ENCODE assay signal across 8 cellular contexts in genomic region chr11:46121328-46121723, GRCh38. TPM values are rescaled to one million over a fixed set of nuclear protein-coding genes. Genes with fewer than 3 reads are reported as not detected.
A peak's percentile ranks its signal among the peaks of the same experiment; 100 is the strongest.
DNase-seq lines count a peak whose midpoint lies in the region; ATAC-seq and TF ChIP-seq lines count a peak whose summit lies in the region.

TSS of gene PHF21A (minus strand) at chr11:46121454. CDS start at chr11:46084219, 37,235 bp downstream.

- peaks cover 38% of the 10 kb centered on the region for H3K79me2 ChIP-seq in SU-DHL-6 (ENCODE audit: insufficient read depth, low read length)

- H3K27me3 ChIP-seq in GM06990 (replicated peaks; ENCODE audit: control insufficient read depth, insufficient read depth, low read length) (no peaks in the 10 kb centered on the region), SU-DHL-6 (ENCODE audit: low read length) (no peaks in the 10 kb centered on the region)

- peaks cover 18% of the 10 kb centered on the region for H3F3A ChIP-seq in SU-DHL-6 (ENCODE audit: insufficient read depth)

- peaks cover 24% of the 10 kb centered on the region for H3K4me1 Mint-ChIP-seq in activated naive CD8-positive, alpha-beta T cell treated with anti-CD3 and anti-CD28 coated beads, Interleukin-2, amount 10 ng/mL, durations not matched to agents 7 days and 5 days

- H2AFZ ChIP-seq in SU-DHL-6 (ENCODE audit: low read depth, low read length, severe bottlenecking), result peak within 1 kb of the TSS; percentile 92

- no peak for TF ChIP-seq CTCF in GM06990 (IDR thresholded peaks at IDR 0.05; ENCODE audit: insufficient read depth, low read length, poor library complexity, severe bottlenecking)
- no peak for TF ChIP-seq CTCF in HFF-Myc (IDR thresholded peaks at IDR 0.05; ENCODE audit: low read depth, low read length, missing control alignments)
- no peak for TF ChIP-seq CTCF in SU-DHL-6 (IDR thresholded peaks at IDR 0.05; ENCODE audit: insufficient read depth, low read length, poor library complexity, severe bottlenecking)

- DNase-seq in GM06990 (ENCODE audit: extremely low read depth, insufficient read length), result peak; percentile 95
- DNase-seq in HFF-Myc (ENCODE audit: extremely low read depth, low read depth), result peak; percentile 76
- peak; percentile 78 for DNase-seq in NCI-H1048 (lab: John Stamatoyannopoulos, UW)
- peak; percentile 95 for DNase-seq in activated naive CD8-positive, alpha-beta T cell treated with anti-CD3 and anti-CD28 coated beads, Interleukin-2, amount 10 ng/mL, durations not matched to agents 7 days and 5 days
- DNase-seq in cardiac septum (ENCODE audit: low spot score), result peak; percentile 94
- DNase-seq in posterior cingulate gyrus, result peak; percentile 77 to 97 (median 86)
- DNase-seq in ureter (ENCODE audit: low spot score), result peak; percentile 92

- no peaks in the 10 kb centered on the region for H3K9me2 ChIP-seq in SU-DHL-6 (replicated peaks; ENCODE audit: insufficient read depth, low read length)

- peak within 1 kb of the TSS; percentile 88 for H3K27ac Mint-ChIP-seq in activated naive CD8-positive, alpha-beta T cell treated with anti-CD3 and anti-CD28 coated beads, Interleukin-2, amount 10 ng/mL, durations not matched to agents 7 days and 5 days

- H4K20me1 ChIP-seq in SU-DHL-6 (ENCODE audit: low read depth, low read length), result no peaks in the 10 kb centered on the region

- H3K27me3 Mint-ChIP-seq in activated naive CD8-positive, alpha-beta T cell treated with anti-CD3 and anti-CD28 coated beads, Interleukin-2, amount 10 ng/mL, durations not matched to agents 7 days and 5 days, result no peaks in the 10 kb centered on the region

- peak; percentile 80 for ATAC-seq in activated naive CD8-positive, alpha-beta T cell treated with anti-CD3 and anti-CD28 coated beads, Interleukin-2, amount 10 ng/mL, durations not matched to agents 7 days and 5 days (ENCODE audit: low read depth)

- peak within 1 kb of the TSS; percentile 90 for H3K4me3 Mint-ChIP-seq in activated naive CD8-positive, alpha-beta T cell treated with anti-CD3 and anti-CD28 coated beads, Interleukin-2, amount 10 ng/mL, durations not matched to agents 7 days and 5 days

- peak within 1 kb of the TSS; percentile 87 for H3K9ac ChIP-seq in SU-DHL-6 (ENCODE audit: low read length)

- H3K4me2 ChIP-seq in SU-DHL-6 (ENCODE audit: low read depth, low read length, poor library complexity, severe bottlenecking), result peak within 1 kb of the TSS; percentile 100

- H3K9me3 ChIP-seq in SU-DHL-6 (ENCODE audit: insufficient read depth, low read length), result no peaks in the 10 kb centered on the region

- H3K27ac ChIP-seq in SU-DHL-6 (ENCODE audit: low read depth, low read length), result peak within 1 kb of the TSS; percentile 90

- H3K36me3 Mint-ChIP-seq in activated naive CD8-positive, alpha-beta T cell treated with anti-CD3 and anti-CD28 coated beads, Interleukin-2, amount 10 ng/mL, durations not matched to agents 7 days and 5 days, result peaks cover 5% of the 10 kb centered on the region

- intact Hi-C loops in cardiac septum (cut with DNase I), result loop anchor here (5.0 kb wide), 1 partner anchor 116 kb away; no protein-coding TSS in a partner anchor
- intact Hi-C loops in posterior cingulate gyrus (cut with DNase I), result loop anchor here (5.0 kb wide), 1 partner anchor 121 kb away; no protein-coding TSS in a partner anchor

- H3K9me3 Mint-ChIP-seq in activated naive CD8-positive, alpha-beta T cell treated with anti-CD3 and anti-CD28 coated beads, Interleukin-2, amount 10 ng/mL, durations not matched to agents 7 days and 5 days, result no peaks in the 10 kb centered on the region

- H3K4me3 ChIP-seq in GM06990 (replicated peaks; ENCODE audit: low read depth, low read length) (peak within 1 kb of the TSS; percentile 87), HFF-Myc (replicated peaks; ENCODE audit: low read depth, low read length) (peak within 1 kb of the TSS; percentile 82), SU-DHL-6 (ENCODE audit: insufficient read depth, low read length, poor library complexity, severe bottlenecking) (peak within 1 kb of the TSS; percentile 94)

- POLR2A ChIA-PET in activated naive CD8-positive, alpha-beta T cell treated with anti-CD3 and anti-CD28 coated beads, Interleukin-2, amount 10 ng/mL, durations not matched to agents 7 days and 5 days (lab: Charles Lee), result interaction anchor here (0.6 to 1.7 kb wide), 8 partner anchors 9 to 889 kb away, joined by 3 to 6 read pairs (median 4); partner anchors contain the start of gene CRY2

- H3K36me3 ChIP-seq in GM06990 (ENCODE audit: control insufficient read depth, insufficient read depth, low read length) (no peaks in the 10 kb centered on the region), SU-DHL-6 (ENCODE audit: low read length) (no peaks in the 10 kb centered on the region)

RNA-seq across cellular contexts. Expression of gene PHF21A, which starts in this region (rescaled TPM):
- total RNA-seq in activated naive CD8-positive, alpha-beta T cell treated with anti-CD3 and anti-CD28 coated beads, Interleukin-2, amount 10 ng/mL, durations not matched to agents 7 days and 5 days, result 10 to 100 TPM; 45.4 to 49.0 TPM
- 43.8 TPM for total RNA-seq in cardiac septum
- total RNA-seq in ureter, result 51.1 TPM

Comparison
In these comparisons a context has a peak if more than half of its experiments do, and no peak if none do; other contexts are left out.
1. Peak in every context shown above with its lines: DNase-seq, ATAC-seq, H3K4me3 ChIP-seq and H3K27ac ChIP-seq.